ENCODE assay signal across 11 cellular contexts in genomic region chr5:40033411-40033810, GRCh38.
DNase-seq lines count a peak whose midpoint lies in the region; ATAC-seq and TF ChIP-seq lines count a peak whose summit lies in the region.
"Had no signal": no experiment of that assay in that cellular context is flagged by ENCODE, and none has a peak within 500 bp of the region (broad histone marks: within the 10 kb centered on the region; RNA-seq: fewer than 3 reads in every experiment).

No MANE protein-coding gene starts in this region.

- no peaks in the 10 kb centered on the region for H3K9me3 ChIP-seq in heart right ventricle
- H3K9me3 ChIP-seq: body of pancreas, psoas muscle had no signal

- H3K4me1 ChIP-seq in heart right ventricle, result no peaks in the 10 kb centered on the region
- H3K4me1 ChIP-seq: body of pancreas, psoas muscle had no signal

- TF ChIP-seq CTCF in epithelial cell of proximal tubule (conservative IDR thresholded peaks at IDR 0.05; ENCODE audit: low read depth, low read length) (no peak), heart right ventricle (IDR thresholded peaks at IDR 0.05) (no peak)

- H3K27ac ChIP-seq in heart right ventricle, result no peak overlapping the region
- H3K27ac ChIP-seq: body of pancreas, psoas muscle had no signal

- H3K27me3 ChIP-seq in heart right ventricle, result no peaks in the 10 kb centered on the region
- H3K27me3 ChIP-seq: body of pancreas had no signal

- H3K36me3 ChIP-seq in heart right ventricle, result no peaks in the 10 kb centered on the region

- peak; percentile 94 for ATAC-seq in GM18861 (IDR thresholded peaks at IDR 0.05; ENCODE audit: unreplicated experiment)
- ATAC-seq in HG02588 (IDR thresholded peaks at IDR 0.05; ENCODE audit: unreplicated experiment), result peak; percentile 76
- no peak for ATAC-seq in SK-N-SH treated with all-trans-retinoic acid at 6 μM for 48 hours
- no peak for ATAC-seq in heart right ventricle
- ATAC-seq: body of pancreas had no signal

- WGBS in heart right ventricle, 2 donors, result 53 to 68% methylated on average over 3 of the region's 3 CpGs

- H3K4me3 ChIP-seq in epithelial cell of proximal tubule (ENCODE audit: low read depth, low read length) (no peak overlapping the region), heart right ventricle (no peak overlapping the region)
- H3K4me3 ChIP-seq: body of pancreas, psoas muscle had no signal

- DNase-seq in NAMALWA (ENCODE audit: low spot score) (peak; percentile 51), epithelial cell of proximal tubule (ENCODE audit: low read depth) (peak; percentile 18), heart right ventricle (no peak)
- DNase-seq in activated CD4-positive, CD25-positive, alpha-beta regulatory T cell (lab: John Stamatoyannopoulos, UW), result no peak
- DNase-seq in stimulated activated CD4-positive, alpha-beta T cell treated with anti-CD3 and anti-CD28 coated beads, Interleukin-4, amount 100 ng/mL, for 1 hour, result no peak
- DNase-seq: hypothalamus, psoas muscle had no signal

- intact Hi-C loops in heart right ventricle (cut with DNase I), result no loop called here

TF ChIP-seq in SK-N-SH treated with all-trans-retinoic acid at 6 μM for 48 hours, 23 proteins besides CTCF, POLR2A, EP300 and RAD21:
- no peak for TF ChIP-seq ZNF70 (CRISPR knock-in tag; IDR thresholded peaks at IDR 0.05)
- no peak for TF ChIP-seq BACH2 (CRISPR knock-in tag; IDR thresholded peaks at IDR 0.05; ENCODE audit: borderline replicate concordance)
- TF ChIP-seq ESRRG (CRISPR knock-in tag; IDR thresholded peaks at IDR 0.05), result no peak
- no peak for TF ChIP-seq TCF4 (CRISPR knock-in tag; IDR thresholded peaks at IDR 0.05; ENCODE audit: borderline replicate concordance)
- TF ChIP-seq PPARA (CRISPR knock-in tag; IDR thresholded peaks at IDR 0.05; ENCODE audit: borderline replicate concordance), result no peak
- TF ChIP-seq ZNF8 (CRISPR knock-in tag; IDR thresholded peaks at IDR 0.05), result no peak

Comparison
In these comparisons a context has a peak if more than half of its experiments do, and no peak if none do; other contexts are left out.
1. ATAC-seq: peak in GM18861 (single experiment) and HG02588 (single experiment); none in SK-N-SH treated with all-trans-retinoic acid at 6 μM for 48 hours (single experiment) and heart right ventricle (0 of 8).
2. DNase-seq: peak in NAMALWA (single experiment) and epithelial cell of proximal tubule (single experiment); none in activated CD4-positive, CD25-positive, alpha-beta regulatory T cell (0 of 4), heart right ventricle (0 of 2) and stimulated activated CD4-positive, alpha-beta T cell treated with anti-CD3 and anti-CD28 coated beads, Interleukin-4, amount 100 ng/mL, for 1 hour (single experiment).